ENCODE assay signal across 1 cellular context in the genomic region with DNA sequence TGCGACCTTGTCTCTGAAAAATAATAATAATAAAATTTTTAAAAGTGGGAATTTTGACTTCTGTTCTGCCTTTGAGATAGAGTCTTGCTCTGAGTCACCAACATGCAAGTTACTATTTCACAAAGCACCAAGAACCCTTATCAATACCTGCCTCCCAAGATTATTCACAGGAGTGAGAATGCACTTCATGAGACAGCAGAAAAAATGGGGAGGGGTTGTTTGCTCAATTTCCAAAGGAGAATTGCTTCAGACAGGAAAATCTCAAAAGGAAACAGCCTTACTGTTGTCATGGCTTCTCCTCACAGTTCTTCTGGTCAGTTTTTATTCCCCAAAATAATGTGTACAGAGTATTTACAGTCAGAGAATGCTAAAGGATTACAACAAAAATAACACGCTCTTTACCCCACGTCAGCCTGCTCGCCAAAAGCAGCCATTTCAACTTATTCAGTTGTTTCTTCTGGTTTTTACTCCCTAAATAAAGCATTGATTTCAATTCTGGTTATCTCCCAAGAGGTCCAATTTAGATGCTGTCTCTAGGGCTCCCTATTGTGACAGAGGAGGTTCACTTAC.
TF ChIP-seq lines count a peak whose summit lies in the region.

No MANE protein-coding gene starts in this region.

TF ChIP-seq in K562, 482 proteins besides CTCF, POLR2A, EP300 and RAD21 (continued from another document and continues in another):
- TF ChIP-seq, protein P1, sequence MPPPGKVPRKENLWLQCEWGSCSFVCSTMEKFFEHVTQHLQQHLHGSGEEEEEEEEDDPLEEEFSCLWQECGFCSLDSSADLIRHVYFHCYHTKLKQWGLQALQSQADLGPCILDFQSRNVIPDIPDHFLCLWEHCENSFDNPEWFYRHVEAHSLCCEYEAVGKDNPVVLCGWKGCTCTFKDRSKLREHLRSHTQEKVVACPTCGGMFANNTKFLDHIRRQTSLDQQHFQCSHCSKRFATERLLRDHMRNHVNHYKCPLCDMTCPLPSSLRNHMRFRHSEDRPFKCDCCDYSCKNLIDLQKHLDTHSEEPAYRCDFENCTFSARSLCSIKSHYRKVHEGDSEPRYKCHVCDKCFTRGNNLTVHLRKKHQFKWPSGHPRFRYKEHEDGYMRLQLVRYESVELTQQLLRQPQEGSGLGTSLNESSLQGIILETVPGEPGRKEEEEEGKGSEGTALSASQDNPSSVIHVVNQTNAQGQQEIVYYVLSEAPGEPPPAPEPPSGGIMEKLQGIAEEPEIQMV (tag; conservative IDR thresholded peaks at IDR 0.05; ENCODE audit: low read depth) = 0 out of 2 replicates have a peak, but pooled peaks have one; percentile 17
- TF ChIP-seq SP1 (CRISPR knock-in tag; IDR thresholded peaks at IDR 0.05) (no peak), TRIM24 (IDR thresholded peaks at IDR 0.05) (peak; percentile 73 to 92), SMARCE1 (IDR thresholded peaks at IDR 0.05) (peak; percentile 83), FOXK1 (CRISPR knock-in tag; IDR thresholded peaks at IDR 0.05; ENCODE audit: borderline replicate concordance) (no peak), VEZF1 (CRISPR knock-in tag; IDR thresholded peaks at IDR 0.05) (peak; percentile 60), NRF1 (conservative IDR thresholded peaks at IDR 0.05 in 1 of 2, IDR thresholded peaks at IDR 0.05 in 1 of 2) (no peak), MTA1 (IDR thresholded peaks at IDR 0.05; ENCODE audit: borderline replicate concordance) (0 out of 2 replicates have a peak, but pooled peaks have one; percentile 23), ZNF561 (CRISPR knock-in tag; conservative IDR thresholded peaks at IDR 0.05) (no peak), HDAC1 (IDR thresholded peaks at IDR 0.05) (0 out of 4 replicates have a peak, but pooled peaks of 1 of the 2 experiments have one; percentile 18), MAZ (CRISPR knock-in tag; conservative IDR thresholded peaks at IDR 0.05 in 1 of 2, IDR thresholded peaks at IDR 0.05 in 1 of 2) (peak in 1 of 2 experiments; percentile 69; a peak in 2 of 4 replicates), ZNF197 (CRISPR knock-in tag; IDR thresholded peaks at IDR 0.05; ENCODE audit: low read depth) (no peak), CBFA2T2 (conservative IDR thresholded peaks at IDR 0.05) (peak; percentile 76), RCOR1 (IDR thresholded peaks at IDR 0.05; ENCODE audit: borderline replicate concordance in 1 of 2, low read depth in 2 of 2, low read length in 2 of 2) (peak in 1 of 2 experiments; percentile 69; a peak in 2 of 4 replicates), ZNF444 (CRISPR knock-in tag; IDR thresholded peaks at IDR 0.05) (no peak), CBX3 (IDR thresholded peaks at IDR 0.05; ENCODE audit: borderline replicate concordance in 1 of 2, low read length in 2 of 2) (0 out of 3 replicates have a peak, but pooled peaks of 1 of the 2 experiments have one; percentile 20), ZNF311 (CRISPR knock-in tag; IDR thresholded peaks at IDR 0.05) (no peak), CHCHD3 (CRISPR knock-in tag; IDR thresholded peaks at IDR 0.05) (no peak), NFE2 (IDR thresholded peaks at IDR 0.05; ENCODE audit: low read depth) (peak; percentile 93)
- TF ChIP-seq, protein P2, sequence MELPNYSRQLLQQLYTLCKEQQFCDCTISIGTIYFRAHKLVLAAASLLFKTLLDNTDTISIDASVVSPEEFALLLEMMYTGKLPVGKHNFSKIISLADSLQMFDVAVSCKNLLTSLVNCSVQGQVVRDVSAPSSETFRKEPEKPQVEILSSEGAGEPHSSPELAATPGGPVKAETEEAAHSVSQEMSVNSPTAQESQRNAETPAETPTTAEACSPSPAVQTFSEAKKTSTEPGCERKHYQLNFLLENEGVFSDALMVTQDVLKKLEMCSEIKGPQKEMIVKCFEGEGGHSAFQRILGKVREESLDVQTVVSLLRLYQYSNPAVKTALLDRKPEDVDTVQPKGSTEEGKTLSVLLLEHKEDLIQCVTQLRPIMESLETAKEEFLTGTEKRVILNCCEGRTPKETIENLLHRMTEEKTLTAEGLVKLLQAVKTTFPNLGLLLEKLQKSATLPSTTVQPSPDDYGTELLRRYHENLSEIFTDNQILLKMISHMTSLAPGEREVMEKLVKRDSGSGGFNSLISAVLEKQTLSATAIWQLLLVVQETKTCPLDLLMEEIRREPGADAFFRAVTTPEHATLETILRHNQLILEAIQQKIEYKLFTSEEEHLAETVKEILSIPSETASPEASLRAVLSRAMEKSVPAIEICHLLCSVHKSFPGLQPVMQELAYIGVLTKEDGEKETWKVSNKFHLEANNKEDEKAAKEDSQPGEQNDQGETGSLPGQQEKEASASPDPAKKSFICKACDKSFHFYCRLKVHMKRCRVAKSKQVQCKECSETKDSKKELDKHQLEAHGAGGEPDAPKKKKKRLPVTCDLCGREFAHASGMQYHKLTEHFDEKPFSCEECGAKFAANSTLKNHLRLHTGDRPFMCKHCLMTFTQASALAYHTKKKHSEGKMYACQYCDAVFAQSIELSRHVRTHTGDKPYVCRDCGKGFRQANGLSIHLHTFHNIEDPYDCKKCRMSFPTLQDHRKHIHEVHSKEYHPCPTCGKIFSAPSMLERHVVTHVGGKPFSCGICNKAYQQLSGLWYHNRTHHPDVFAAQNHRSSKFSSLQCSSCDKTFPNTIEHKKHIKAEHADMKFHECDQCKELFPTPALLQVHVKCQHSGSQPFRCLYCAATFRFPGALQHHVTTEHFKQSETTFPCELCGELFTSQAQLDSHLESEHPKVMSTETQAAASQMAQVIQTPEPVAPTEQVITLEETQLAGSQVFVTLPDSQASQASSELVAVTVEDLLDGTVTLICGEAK (IDR thresholded peaks at IDR 0.05) = 0 out of 2 replicates have a peak, but pooled peaks have one; percentile 7
- TF ChIP-seq, protein P2 (CRISPR knock-in tag; IDR thresholded peaks at IDR 0.05) = no peak
- TF ChIP-seq, protein P3, sequence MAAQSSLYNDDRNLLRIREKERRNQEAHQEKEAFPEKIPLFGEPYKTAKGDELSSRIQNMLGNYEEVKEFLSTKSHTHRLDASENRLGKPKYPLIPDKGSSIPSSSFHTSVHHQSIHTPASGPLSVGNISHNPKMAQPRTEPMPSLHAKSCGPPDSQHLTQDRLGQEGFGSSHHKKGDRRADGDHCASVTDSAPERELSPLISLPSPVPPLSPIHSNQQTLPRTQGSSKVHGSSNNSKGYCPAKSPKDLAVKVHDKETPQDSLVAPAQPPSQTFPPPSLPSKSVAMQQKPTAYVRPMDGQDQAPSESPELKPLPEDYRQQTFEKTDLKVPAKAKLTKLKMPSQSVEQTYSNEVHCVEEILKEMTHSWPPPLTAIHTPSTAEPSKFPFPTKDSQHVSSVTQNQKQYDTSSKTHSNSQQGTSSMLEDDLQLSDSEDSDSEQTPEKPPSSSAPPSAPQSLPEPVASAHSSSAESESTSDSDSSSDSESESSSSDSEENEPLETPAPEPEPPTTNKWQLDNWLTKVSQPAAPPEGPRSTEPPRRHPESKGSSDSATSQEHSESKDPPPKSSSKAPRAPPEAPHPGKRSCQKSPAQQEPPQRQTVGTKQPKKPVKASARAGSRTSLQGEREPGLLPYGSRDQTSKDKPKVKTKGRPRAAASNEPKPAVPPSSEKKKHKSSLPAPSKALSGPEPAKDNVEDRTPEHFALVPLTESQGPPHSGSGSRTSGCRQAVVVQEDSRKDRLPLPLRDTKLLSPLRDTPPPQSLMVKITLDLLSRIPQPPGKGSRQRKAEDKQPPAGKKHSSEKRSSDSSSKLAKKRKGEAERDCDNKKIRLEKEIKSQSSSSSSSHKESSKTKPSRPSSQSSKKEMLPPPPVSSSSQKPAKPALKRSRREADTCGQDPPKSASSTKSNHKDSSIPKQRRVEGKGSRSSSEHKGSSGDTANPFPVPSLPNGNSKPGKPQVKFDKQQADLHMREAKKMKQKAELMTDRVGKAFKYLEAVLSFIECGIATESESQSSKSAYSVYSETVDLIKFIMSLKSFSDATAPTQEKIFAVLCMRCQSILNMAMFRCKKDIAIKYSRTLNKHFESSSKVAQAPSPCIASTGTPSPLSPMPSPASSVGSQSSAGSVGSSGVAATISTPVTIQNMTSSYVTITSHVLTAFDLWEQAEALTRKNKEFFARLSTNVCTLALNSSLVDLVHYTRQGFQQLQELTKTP (IDR thresholded peaks at IDR 0.05; ENCODE audit: low read depth in 1 of 2, partially characterized antibody in 2 of 2) = peak in 1 of 2 experiments; percentile 24
- TF ChIP-seq, protein P4, sequence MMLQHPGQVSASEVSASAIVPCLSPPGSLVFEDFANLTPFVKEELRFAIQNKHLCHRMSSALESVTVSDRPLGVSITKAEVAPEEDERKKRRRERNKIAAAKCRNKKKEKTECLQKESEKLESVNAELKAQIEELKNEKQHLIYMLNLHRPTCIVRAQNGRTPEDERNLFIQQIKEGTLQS (IDR thresholded peaks at IDR 0.05) = peak; percentile 84
- TF ChIP-seq, protein P4 (CRISPR knock-in tag; conservative IDR thresholded peaks at IDR 0.05) = no peak
- TF ChIP-seq, protein P5, sequence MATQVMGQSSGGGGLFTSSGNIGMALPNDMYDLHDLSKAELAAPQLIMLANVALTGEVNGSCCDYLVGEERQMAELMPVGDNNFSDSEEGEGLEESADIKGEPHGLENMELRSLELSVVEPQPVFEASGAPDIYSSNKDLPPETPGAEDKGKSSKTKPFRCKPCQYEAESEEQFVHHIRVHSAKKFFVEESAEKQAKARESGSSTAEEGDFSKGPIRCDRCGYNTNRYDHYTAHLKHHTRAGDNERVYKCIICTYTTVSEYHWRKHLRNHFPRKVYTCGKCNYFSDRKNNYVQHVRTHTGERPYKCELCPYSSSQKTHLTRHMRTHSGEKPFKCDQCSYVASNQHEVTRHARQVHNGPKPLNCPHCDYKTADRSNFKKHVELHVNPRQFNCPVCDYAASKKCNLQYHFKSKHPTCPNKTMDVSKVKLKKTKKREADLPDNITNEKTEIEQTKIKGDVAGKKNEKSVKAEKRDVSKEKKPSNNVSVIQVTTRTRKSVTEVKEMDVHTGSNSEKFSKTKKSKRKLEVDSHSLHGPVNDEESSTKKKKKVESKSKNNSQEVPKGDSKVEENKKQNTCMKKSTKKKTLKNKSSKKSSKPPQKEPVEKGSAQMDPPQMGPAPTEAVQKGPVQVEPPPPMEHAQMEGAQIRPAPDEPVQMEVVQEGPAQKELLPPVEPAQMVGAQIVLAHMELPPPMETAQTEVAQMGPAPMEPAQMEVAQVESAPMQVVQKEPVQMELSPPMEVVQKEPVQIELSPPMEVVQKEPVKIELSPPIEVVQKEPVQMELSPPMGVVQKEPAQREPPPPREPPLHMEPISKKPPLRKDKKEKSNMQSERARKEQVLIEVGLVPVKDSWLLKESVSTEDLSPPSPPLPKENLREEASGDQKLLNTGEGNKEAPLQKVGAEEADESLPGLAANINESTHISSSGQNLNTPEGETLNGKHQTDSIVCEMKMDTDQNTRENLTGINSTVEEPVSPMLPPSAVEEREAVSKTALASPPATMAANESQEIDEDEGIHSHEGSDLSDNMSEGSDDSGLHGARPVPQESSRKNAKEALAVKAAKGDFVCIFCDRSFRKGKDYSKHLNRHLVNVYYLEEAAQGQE (CRISPR knock-in tag; IDR thresholded peaks at IDR 0.05; ENCODE audit: low read depth) = no peak
- TF ChIP-seq, protein P6, sequence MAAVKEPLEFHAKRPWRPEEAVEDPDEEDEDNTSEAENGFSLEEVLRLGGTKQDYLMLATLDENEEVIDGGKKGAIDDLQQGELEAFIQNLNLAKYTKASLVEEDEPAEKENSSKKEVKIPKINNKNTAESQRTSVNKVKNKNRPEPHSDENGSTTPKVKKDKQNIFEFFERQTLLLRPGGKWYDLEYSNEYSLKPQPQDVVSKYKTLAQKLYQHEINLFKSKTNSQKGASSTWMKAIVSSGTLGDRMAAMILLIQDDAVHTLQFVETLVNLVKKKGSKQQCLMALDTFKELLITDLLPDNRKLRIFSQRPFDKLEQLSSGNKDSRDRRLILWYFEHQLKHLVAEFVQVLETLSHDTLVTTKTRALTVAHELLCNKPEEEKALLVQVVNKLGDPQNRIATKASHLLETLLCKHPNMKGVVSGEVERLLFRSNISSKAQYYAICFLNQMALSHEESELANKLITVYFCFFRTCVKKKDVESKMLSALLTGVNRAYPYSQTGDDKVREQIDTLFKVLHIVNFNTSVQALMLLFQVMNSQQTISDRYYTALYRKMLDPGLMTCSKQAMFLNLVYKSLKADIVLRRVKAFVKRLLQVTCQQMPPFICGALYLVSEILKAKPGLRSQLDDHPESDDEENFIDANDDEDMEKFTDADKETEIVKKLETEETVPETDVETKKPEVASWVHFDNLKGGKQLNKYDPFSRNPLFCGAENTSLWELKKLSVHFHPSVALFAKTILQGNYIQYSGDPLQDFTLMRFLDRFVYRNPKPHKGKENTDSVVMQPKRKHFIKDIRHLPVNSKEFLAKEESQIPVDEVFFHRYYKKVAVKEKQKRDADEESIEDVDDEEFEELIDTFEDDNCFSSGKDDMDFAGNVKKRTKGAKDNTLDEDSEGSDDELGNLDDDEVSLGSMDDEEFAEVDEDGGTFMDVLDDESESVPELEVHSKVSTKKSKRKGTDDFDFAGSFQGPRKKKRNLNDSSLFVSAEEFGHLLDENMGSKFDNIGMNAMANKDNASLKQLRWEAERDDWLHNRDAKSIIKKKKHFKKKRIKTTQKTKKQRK (IDR thresholded peaks at IDR 0.05; ENCODE audit: borderline replicate concordance, low read depth, low read length) = no peak
